ENCODE assay signal across 22 cellular contexts in genomic region chr1:107871259-107871658, GRCh38.
DNase-seq lines count a peak whose midpoint lies in the region; ATAC-seq, FAIRE-seq and TF ChIP-seq lines count a peak whose summit lies in the region.
"Had no signal": no experiment of that assay in that cellular context is flagged by ENCODE, and none has a peak within 500 bp of the region (broad histone marks: within the 10 kb centered on the region; RNA-seq: fewer than 3 reads in every experiment).

No MANE protein-coding gene starts in this region.

- H3K9me2 ChIP-seq in OCI-LY1 (ENCODE audit: low read depth, low read length), result no peaks in the 10 kb centered on the region

- no peak for FAIRE-seq in D721Med (lab: Jason Lieb, UNC)
- FAIRE-seq: GM12892 had no signal

- 0 out of 2 replicates have a peak, but pooled peaks cover 3% of the 10 kb centered on the region for H3F3A ChIP-seq in OCI-LY1 (ENCODE audit: insufficient read depth, low read length)

- no peaks in the 10 kb centered on the region for H4K20me1 ChIP-seq in OCI-LY1 (ENCODE audit: insufficient read depth, low read length)

- H3K9me3 Mint-ChIP-seq in activated CD8-positive, alpha-beta T cell treated with anti-CD3 and anti-CD28 coated beads for 36 hours, result no peaks in the 10 kb centered on the region
- H3K9me3 Mint-ChIP-seq in activated CD8-positive, alpha-beta T cell treated with anti-CD3 and anti-CD28 coated beads, Interleukin-2, amount 10 ng/mL, durations not matched to agents 7 days and 5 days (ENCODE audit: insufficient read depth), result no peaks in the 10 kb centered on the region
- H3K9me3 Mint-ChIP-seq in stimulated activated memory B cell treated with anti-CD40 and anti-IgM and Interleukin-4, amounts not matched to agents 10 μg/mL and 1 μg/mL and 100 μg/mL, for 72 hours, result peaks cover 5% of the 10 kb centered on the region

- peak overlapping the region; percentile 65; the same call in 1 of the 2 replicates for H3K4me2 ChIP-seq in OCI-LY1 (ENCODE audit: low read length)

- ATAC-seq in activated CD8-positive, alpha-beta T cell treated with anti-CD3 and anti-CD28 coated beads for 36 hours, result peak; percentile 77
- no peak for ATAC-seq in activated CD8-positive, alpha-beta T cell treated with anti-CD3 and anti-CD28 coated beads, Interleukin-2, amount 10 ng/mL, durations not matched to agents 7 days and 5 days
- ATAC-seq in stimulated activated memory B cell treated with anti-CD40 and anti-IgM and Interleukin-4, amounts not matched to agents 10 μg/mL and 1 μg/mL and 100 μg/mL, for 72 hours, result peak; percentile 47
- no peak for ATAC-seq in omental fat pad (ENCODE audit: low FRiP score)
- ATAC-seq: esophagus mucosa, left lobe of liver had no signal

- H3K4me1 Mint-ChIP-seq in activated CD8-positive, alpha-beta T cell treated with anti-CD3 and anti-CD28 coated beads for 36 hours (ENCODE audit: low read depth), result peaks cover 51% of the 10 kb centered on the region
- peaks cover 8% of the 10 kb centered on the region for H3K4me1 Mint-ChIP-seq in activated CD8-positive, alpha-beta T cell treated with anti-CD3 and anti-CD28 coated beads, Interleukin-2, amount 10 ng/mL, durations not matched to agents 7 days and 5 days (ENCODE audit: low read depth)
- peaks cover 56% of the 10 kb centered on the region for H3K4me1 Mint-ChIP-seq in stimulated activated memory B cell treated with anti-CD40 and anti-IgM and Interleukin-4, amounts not matched to agents 10 μg/mL and 1 μg/mL and 100 μg/mL, for 72 hours

- peak overlapping the region; percentile 37 for H3K9ac ChIP-seq in OCI-LY1 (ENCODE audit: low read length)

- peak overlapping the region; percentile 47 for H3K27ac Mint-ChIP-seq in activated CD8-positive, alpha-beta T cell treated with anti-CD3 and anti-CD28 coated beads for 36 hours
- no peak overlapping the region for H3K27ac Mint-ChIP-seq in activated CD8-positive, alpha-beta T cell treated with anti-CD3 and anti-CD28 coated beads, Interleukin-2, amount 10 ng/mL, durations not matched to agents 7 days and 5 days
- H3K27ac Mint-ChIP-seq in stimulated activated memory B cell treated with anti-CD40 and anti-IgM and Interleukin-4, amounts not matched to agents 10 μg/mL and 1 μg/mL and 100 μg/mL, for 72 hours, result peak overlapping the region; percentile 63

- H3K27ac ChIP-seq in OCI-LY1 (ENCODE audit: low read depth, low read length, poor library complexity, severe bottlenecking) (peak overlapping the region; percentile 54), epithelial cell of prostate (peak overlapping the region; percentile 40), dorsolateral prefrontal cortex (no peak overlapping the region)
- H3K27ac ChIP-seq: C4-2B, cardiac muscle cell had no signal

- no peaks in the 10 kb centered on the region for H3K27me3 Mint-ChIP-seq in activated CD8-positive, alpha-beta T cell treated with anti-CD3 and anti-CD28 coated beads for 36 hours
- no peaks in the 10 kb centered on the region for H3K27me3 Mint-ChIP-seq in activated CD8-positive, alpha-beta T cell treated with anti-CD3 and anti-CD28 coated beads, Interleukin-2, amount 10 ng/mL, durations not matched to agents 7 days and 5 days (ENCODE audit: low read depth)
- no peaks in the 10 kb centered on the region for H3K27me3 Mint-ChIP-seq in stimulated activated memory B cell treated with anti-CD40 and anti-IgM and Interleukin-4, amounts not matched to agents 10 μg/mL and 1 μg/mL and 100 μg/mL, for 72 hours

- DNase-seq in activated CD8-positive, alpha-beta T cell treated with anti-CD3 and anti-CD28 coated beads for 36 hours, result no peak
- DNase-seq in activated CD8-positive, alpha-beta T cell treated with anti-CD3 and anti-CD28 coated beads, Interleukin-2, amount 10 ng/mL, durations not matched to agents 7 days and 5 days, result no peak
- DNase-seq in epithelial cell of prostate (ENCODE audit: low read depth, low spot score) (no peak), omental fat pad (ENCODE audit: low spot score) (no peak), D721Med (ENCODE audit: insufficient read length, low spot score) (no peak), dorsolateral prefrontal cortex (no peak)
- DNase-seq: activated effector memory CD4-positive, alpha-beta T cell treated with Interleukin-2 at 50 U/mL for 16 hours; amygdala; DMS153; KG1; midbrain; NCI-H1048; NCI-H2081 treated with DMSO at 0.1 percent for 48 hours; NCI-H510A; retina had no signal

- H2AFZ ChIP-seq in OCI-LY1 (ENCODE audit: low read length), result no peak overlapping the region

- POLR2A ChIA-PET in activated CD8-positive, alpha-beta T cell treated with anti-CD3 and anti-CD28 coated beads for 36 hours (lab: Charles Lee), result interaction anchor here (0.8 to 1.5 kb wide), 6 partner anchors 18 to 174 kb away, joined by 3 to 8 read pairs (median 3); no protein-coding TSS in a partner anchor
- POLR2A ChIA-PET in activated CD8-positive, alpha-beta T cell treated with anti-CD3 and anti-CD28 coated beads, Interleukin-2, amount 10 ng/mL, durations not matched to agents 7 days and 5 days (lab: Charles Lee), result interaction anchor here (0.6 kb wide), 1 partner anchor 56 kb away, joined by 3 read pairs; no protein-coding TSS in a partner anchor

- H3K4me3 ChIP-seq in OCI-LY1 (ENCODE audit: low read depth, low read length, poor library complexity, severe bottlenecking), result no peak overlapping the region
- no peak overlapping the region for H3K4me3 ChIP-seq in dorsolateral prefrontal cortex
- H3K4me3 ChIP-seq: cardiac muscle cell had no signal

- TF ChIP-seq CTCF in activated CD8-positive, alpha-beta T cell treated with anti-CD3 and anti-CD28 coated beads for 36 hours (IDR thresholded peaks at IDR 0.05), result no peak
- TF ChIP-seq CTCF in OCI-LY1 (IDR thresholded peaks at IDR 0.05; ENCODE audit: low read length) (no peak), omental fat pad (IDR thresholded peaks at IDR 0.05) (no peak), D721Med (IDR thresholded peaks at IDR 0.05; ENCODE audit: insufficient read depth, missing control alignments) (no peak), dorsolateral prefrontal cortex (IDR thresholded peaks at IDR 0.05 in 54 of 56, conservative IDR thresholded peaks at IDR 0.05 in 2 of 56; ENCODE audit: low read depth in 1 of 56, partially characterized antibody in 56 of 56) (no peak)

- H3K36me3 ChIP-seq in OCI-LY1 (ENCODE audit: insufficient read depth, low read length), result no peaks in the 10 kb centered on the region
- H3K36me3 ChIP-seq: cardiac muscle cell had no signal

- H3K4me1 ChIP-seq in OCI-LY1 (ENCODE audit: insufficient read depth, low read length, severe bottlenecking), result peaks cover 81% of the 10 kb centered on the region

- no peaks in the 10 kb centered on the region for H3K9me3 ChIP-seq in OCI-LY1 (ENCODE audit: low read length)

- CTCF ChIA-PET in activated CD8-positive, alpha-beta T cell treated with anti-CD3 and anti-CD28 coated beads for 36 hours (lab: Charles Lee), result interaction anchor here (1.4 kb wide), 1 partner anchor 88 kb away, joined by 5 read pairs; no protein-coding TSS in a partner anchor
- CTCF ChIA-PET in activated CD8-positive, alpha-beta T cell treated with anti-CD3 and anti-CD28 coated beads, Interleukin-2, amount 10 ng/mL, durations not matched to agents 7 days and 5 days (lab: Charles Lee), result interaction anchor here (0.8 to 1.5 kb wide), 3 partner anchors 77 to 254 kb away, joined by 3 to 4 read pairs (median 4); no protein-coding TSS in a partner anchor

- H3K27me3 ChIP-seq in OCI-LY1 (ENCODE audit: insufficient read depth, low read length) (no peaks in the 10 kb centered on the region), dorsolateral prefrontal cortex (no peaks in the 10 kb centered on the region)

- intact Hi-C loops in activated CD8-positive, alpha-beta T cell treated with anti-CD3 and anti-CD28 coated beads for 36 hours (cut with micrococcal nuclease), result no loop called here
- intact Hi-C loops in dorsolateral prefrontal cortex (cut with DNase I), result no loop called here

- no peaks in the 10 kb centered on the region for H3K79me2 ChIP-seq in OCI-LY1 (ENCODE audit: insufficient read depth, low read length)

- H3K36me3 Mint-ChIP-seq in activated CD8-positive, alpha-beta T cell treated with anti-CD3 and anti-CD28 coated beads for 36 hours (ENCODE audit: low read depth), result peaks cover 22% of the 10 kb centered on the region
- peaks cover 9% of the 10 kb centered on the region for H3K36me3 Mint-ChIP-seq in activated CD8-positive, alpha-beta T cell treated with anti-CD3 and anti-CD28 coated beads, Interleukin-2, amount 10 ng/mL, durations not matched to agents 7 days and 5 days (ENCODE audit: low read depth)
- peaks cover 10% of the 10 kb centered on the region for H3K36me3 Mint-ChIP-seq in stimulated activated memory B cell treated with anti-CD40 and anti-IgM and Interleukin-4, amounts not matched to agents 10 μg/mL and 1 μg/mL and 100 μg/mL, for 72 hours

- no peak overlapping the region for H3K4me3 Mint-ChIP-seq in activated CD8-positive, alpha-beta T cell treated with anti-CD3 and anti-CD28 coated beads for 36 hours
- H3K4me3 Mint-ChIP-seq in activated CD8-positive, alpha-beta T cell treated with anti-CD3 and anti-CD28 coated beads, Interleukin-2, amount 10 ng/mL, durations not matched to agents 7 days and 5 days, result no peak overlapping the region
- H3K4me3 Mint-ChIP-seq in stimulated activated memory B cell treated with anti-CD40 and anti-IgM and Interleukin-4, amounts not matched to agents 10 μg/mL and 1 μg/mL and 100 μg/mL, for 72 hours, result no peak overlapping the region

Comparison
In these comparisons a context has a peak if more than half of its experiments do, and no peak if none do; other contexts are left out.
1. ATAC-seq: peak in activated CD8-positive, alpha-beta T cell treated with anti-CD3 and anti-CD28 coated beads for 36 hours (single experiment) and stimulated activated memory B cell treated with anti-CD40 and anti-IgM and Interleukin-4, amounts not matched to agents 10 μg/mL and 1 μg/mL and 100 μg/mL, for 72 hours (single experiment); none in activated CD8-positive, alpha-beta T cell treated with anti-CD3 and anti-CD28 coated beads, Interleukin-2, amount 10 ng/mL, durations not matched to agents 7 days and 5 days (single experiment) and omental fat pad (single experiment).
2. H3K27ac ChIP-seq: peak in OCI-LY1 (single experiment) and epithelial cell of prostate (single experiment); none in dorsolateral prefrontal cortex (0 of 59).